22 cellular contexts compared by ENCODE assay signal in the genomic region with DNA sequence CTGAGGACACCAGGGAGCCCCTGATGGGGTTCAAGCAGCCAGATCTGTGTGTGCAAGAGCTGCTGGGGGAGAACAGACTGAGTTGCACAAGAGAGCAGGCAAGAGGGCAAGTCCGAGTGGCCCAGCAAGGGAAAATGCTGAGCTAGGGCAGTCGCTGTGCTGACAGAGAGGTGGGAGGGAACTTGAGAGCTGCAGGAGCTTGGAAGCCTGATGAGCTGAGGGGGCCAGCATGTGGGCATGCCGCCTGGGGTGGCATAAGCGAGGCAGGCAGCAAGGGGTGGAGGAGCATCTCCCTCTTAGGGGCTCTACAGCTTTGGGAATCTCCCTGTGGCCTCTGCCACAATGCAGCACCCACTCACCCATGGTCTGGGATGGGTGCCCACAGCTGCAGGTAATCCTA. TPM values are rescaled to one million over a fixed set of nuclear protein-coding genes. Genes with fewer than 3 reads are reported as not detected.
A peak's percentile ranks its signal among the peaks of the same experiment; 100 is the strongest.
DNase-seq lines count a peak whose midpoint lies in the region; ATAC-seq, FAIRE-seq and TF ChIP-seq lines count a peak whose summit lies in the region.
"Had no signal": no experiment of that assay in that cellular context is flagged by ENCODE, and none has a peak within 500 bp of the region (broad histone marks: within the 10 kb centered on the region; RNA-seq: fewer than 3 reads in every experiment).

No MANE protein-coding gene starts in this region.

- H3K4me1 ChIP-seq in BLaER1 (peaks cover 60% of the 10 kb centered on the region), H9 (ENCODE audit: insufficient read depth, low read length) (peaks cover 20% of the 10 kb centered on the region; the same call in 1 of the 2 replicates), H1 (replicated peaks in 1 of 4; ENCODE audit: control insufficient read depth in 3 of 4, insufficient read depth in 4 of 4, low read length in 3 of 4) (peaks cover 16 to 55% (median 34%) of the 10 kb centered on the region in 4 experiments), neuronal stem cell (ENCODE audit: control insufficient read depth in 2 of 2, insufficient read depth in 1 of 2, low read depth in 1 of 2, low read length in 2 of 2) (peaks cover 12 to 39% of the 10 kb centered on the region in 2 donors)
- H3K4me1 ChIP-seq: BE2C, SJCRH30 had no signal

- no peak overlapping the region for H4K8ac ChIP-seq in H9 (replicated peaks; ENCODE audit: insufficient read length, low read depth, low read length)
- no peak overlapping the region for H4K8ac ChIP-seq in H1 (ENCODE audit: extremely low read depth, insufficient read depth, low read length)
- no peak overlapping the region for H4K8ac ChIP-seq in neuronal stem cell (ENCODE audit: low read depth, low read length)

- no peak for ATAC-seq in GM18868 (IDR thresholded peaks at IDR 0.05; ENCODE audit: unreplicated experiment)
- ATAC-seq: GM12878 had no signal

- peaks cover 45% of the 10 kb centered on the region for H3K27me3 Mint-ChIP-seq in H9 (ENCODE audit: low read depth)

- H3K36me3 Mint-ChIP-seq in H9 (ENCODE audit: insufficient read depth in 1 of 3, low read depth in 3 of 3), result no peaks in the 10 kb centered on the region

- H3K36me3 ChIP-seq in BLaER1, result no peaks in the 10 kb centered on the region
- H3K36me3 ChIP-seq in H1 (ENCODE audit: control insufficient read depth in 2 of 4, insufficient read depth in 4 of 4, low read length in 3 of 4), result no peaks in the 10 kb centered on the region
- H3K36me3 ChIP-seq in neuronal stem cell (replicated peaks in 1 of 2; ENCODE audit: control insufficient read depth in 2 of 2, insufficient read depth in 2 of 2, low read length in 2 of 2), result no peaks in the 10 kb centered on the region
- H3K36me3 ChIP-seq: BE2C, Peyer's patch, SJCRH30 had no signal

- WGBS in H9 (ENCODE audit: extremely low coverage, insufficient read length, low lambda C conversion rate), result no CpG with 5 or more reads among the region's 4 CpGs
- WGBS in H1 (ENCODE audit: extremely low coverage in 1 of 2, insufficient coverage in 1 of 2, insufficient read length in 1 of 2, insufficient replicate concordance in 2 of 2, low coverage in 1 of 2, low lambda C conversion rate in 2 of 2, missing lambda C conversion rate in 1 of 2), 2 experiments, result 41% methylated on average over 4 of the region's 4 CpGs; no CpG with 5 or more reads in 1 of the 2 experiments
- WGBS in neuronal stem cell (ENCODE audit: extremely low coverage in 2 of 2, insufficient read length in 2 of 2, insufficient replicate concordance in 1 of 2), 2 donors, result no CpG with 5 or more reads among the region's 4 CpGs

- peak overlapping the region; percentile 18; the same call in 1 of the 2 replicates for H3K14ac ChIP-seq in H9 (ENCODE audit: insufficient read depth, low read length)
- H3K14ac ChIP-seq in H1 (ENCODE audit: insufficient read length), result no peak overlapping the region
- no peak overlapping the region for H3K14ac ChIP-seq in neuronal stem cell (ENCODE audit: low read length)

- H4K5ac ChIP-seq in H9 (ENCODE audit: insufficient read length, low read depth, low read length), result no peak overlapping the region
- no peak overlapping the region for H4K5ac ChIP-seq in H1 (ENCODE audit: insufficient read length, low read depth, low read length)

- H3K4me3 Mint-ChIP-seq in H9, result no peak overlapping the region
- H3K4me3 Mint-ChIP-seq: CD4-positive, alpha-beta T cell had no signal

- no peak overlapping the region for H2BK20ac ChIP-seq in H9 (ENCODE audit: low read depth, low read length, poor library complexity, severe bottlenecking)
- H2BK20ac ChIP-seq in H1 (ENCODE audit: low read length), result peak overlapping the region; percentile 96; the same call in 1 of the 2 replicates

- H3K79me2 ChIP-seq in H9 (ENCODE audit: insufficient read depth, low read length), result no peaks in the 10 kb centered on the region
- H3K79me2 ChIP-seq in H1 (ENCODE audit: control insufficient read depth in 1 of 2, insufficient read depth in 2 of 2, low read length in 2 of 2), result no peaks in the 10 kb centered on the region

- H3K4ac ChIP-seq in H9 (ENCODE audit: low read depth, low read length) (no peak overlapping the region), H1 (replicated peaks; ENCODE audit: insufficient read length, low read depth, low read length) (no peak overlapping the region), neuronal stem cell (ENCODE audit: low read length) (no peak overlapping the region)

- H3K27me3 ChIP-seq in BLaER1 (no peaks in the 10 kb centered on the region), H9 (ENCODE audit: insufficient read depth, low read length) (peaks cover 1% of the 10 kb centered on the region), H1 (replicated peaks in 1 of 4; ENCODE audit: control insufficient read depth in 3 of 4, extremely low read depth in 1 of 4, insufficient read depth in 3 of 4, low read length in 3 of 4) (peaks cover 0 to 22% (median 15%) of the 10 kb centered on the region in 4 experiments; a peak in 5 of 7 replicates), neuronal stem cell (ENCODE audit: control insufficient read depth in 3 of 3, insufficient read depth in 3 of 3, low read depth in 1 of 3, low read length in 3 of 3) (peaks cover 0 to 13% (median 5%) of the 10 kb centered on the region in 3 experiments)
- H3K27me3 ChIP-seq: Peyer's patch had no signal

- H3K23ac ChIP-seq in H9 (ENCODE audit: insufficient read length, low read depth, low read length), result no peak overlapping the region
- no peak overlapping the region for H3K23ac ChIP-seq in H1 (ENCODE audit: insufficient read length)
- H3K23ac ChIP-seq in neuronal stem cell (ENCODE audit: low read depth, low read length, poor library complexity), result no peak overlapping the region

- H3K4me2 ChIP-seq in BLaER1, result peak overlapping the region; percentile 92
- H3K4me2 ChIP-seq in H9 (ENCODE audit: insufficient read depth, insufficient read length, low read length), result no peak overlapping the region
- H3K4me2 ChIP-seq in H1 (ENCODE audit: insufficient read depth in 1 of 2, low read depth in 2 of 2, low read length in 2 of 2), result no peak overlapping the region
- H3K4me2 ChIP-seq in neuronal stem cell (ENCODE audit: insufficient read depth, low read length, poor library complexity, severe bottlenecking), result no peak overlapping the region
- H3K4me2 ChIP-seq: KMS-11 had no signal

- H4K20me1 ChIP-seq in BLaER1 (no peaks in the 10 kb centered on the region), H9 (ENCODE audit: control insufficient read depth, insufficient read depth, insufficient read length) (no peaks in the 10 kb centered on the region), H1 (replicated peaks in 1 of 2; ENCODE audit: control insufficient read depth in 1 of 2, insufficient read depth in 2 of 2, low read length in 2 of 2) (no peaks in the 10 kb centered on the region)

- H3K4me3 ChIP-seq in BLaER1 (no peak overlapping the region), H1 (ENCODE audit: extremely low read depth in 1 of 4, insufficient read depth in 2 of 4, low read depth in 3 of 4, low read length in 4 of 4) (no peak overlapping the region), neuronal stem cell (ENCODE audit: low read length in 2 of 2) (no peak overlapping the region)
- H3K4me3 ChIP-seq: GM12878, Peyer's patch, SJCRH30 had no signal

- no peak for TF ChIP-seq RAD21 in H1 (IDR thresholded peaks at IDR 0.05 in 1 of 2, conservative IDR thresholded peaks at IDR 0.05 in 1 of 2; ENCODE audit: low read depth in 2 of 2, low read length in 2 of 2)

- H3K18ac ChIP-seq in H9 (ENCODE audit: insufficient read length, low read depth, low read length) (no peak overlapping the region), H1 (ENCODE audit: extremely low read depth, low read length) (no peak overlapping the region), neuronal stem cell (ENCODE audit: low read length) (peak overlapping the region; percentile 67)

- H2BK15ac ChIP-seq in H9 (ENCODE audit: low read depth, low read length) (no peak overlapping the region), H1 (ENCODE audit: low read length) (peak overlapping the region; percentile 81; the same call in 1 of the 2 replicates), neuronal stem cell (ENCODE audit: low read length) (peak overlapping the region; percentile 72)

- CTCF ChIA-PET in H1 (lab: Charles Lee; ENCODE audit: partially characterized antibody), result interaction anchor here (0.8 to 4.3 kb wide), 18 partner anchors 9 to 101 kb away, joined by 3 to 28 read pairs (median 4); no protein-coding TSS in a partner anchor

- H2BK120ac ChIP-seq in H9 (ENCODE audit: low read depth, low read length, poor library complexity, severe bottlenecking), result no peak overlapping the region
- no peak overlapping the region for H2BK120ac ChIP-seq in H1 (replicated peaks; ENCODE audit: low read depth, low read length)
- no peak overlapping the region for H2BK120ac ChIP-seq in neuronal stem cell (ENCODE audit: low read depth, low read length)

- H3K27ac ChIP-seq in BLaER1, result no peak overlapping the region
- no peak overlapping the region for H3K27ac ChIP-seq in H9 (ENCODE audit: insufficient read length, low read depth, low read length)
- no peak overlapping the region for H3K27ac ChIP-seq in H1 (ENCODE audit: low read depth, low read length)
- no peak overlapping the region for H3K27ac ChIP-seq in neuronal stem cell (replicated peaks; ENCODE audit: low read length)
- no peak overlapping the region for H3K27ac ChIP-seq in substantia nigra (ENCODE audit: low read depth, low read length, poor library complexity, severe bottlenecking)
- H3K27ac ChIP-seq: KMS-11, Peyer's patch, SJCRH30 had no signal

- no peak overlapping the region for H4K91ac ChIP-seq in H9 (ENCODE audit: insufficient read length, low read depth, low read length)
- H4K91ac ChIP-seq in H1 (replicated peaks; ENCODE audit: insufficient read length, low read length), result peak overlapping the region; percentile 18
- H4K91ac ChIP-seq in neuronal stem cell (ENCODE audit: low read depth, low read length, poor library complexity), result peak overlapping the region; percentile 26

- TF ChIP-seq POLR2A in H1 (IDR thresholded peaks at IDR 0.05; ENCODE audit: control extremely low read depth in 1 of 2, low read depth in 2 of 2, low read length in 2 of 2), result no peak

- H3K79me1 ChIP-seq in H9 (ENCODE audit: insufficient read depth, low read depth, low read length, poor library complexity, severe bottlenecking), result no peaks in the 10 kb centered on the region
- no peaks in the 10 kb centered on the region for H3K79me1 ChIP-seq in H1 (ENCODE audit: low read depth, low read length)
- H3K79me1 ChIP-seq in neuronal stem cell (ENCODE audit: low read depth, low read length), result no peaks in the 10 kb centered on the region

- H2AK5ac ChIP-seq in H9 (ENCODE audit: insufficient read length, low read length), result no peak overlapping the region
- H2AK5ac ChIP-seq in H1 (ENCODE audit: low read depth, low read length), result no peak overlapping the region
- peak overlapping the region; percentile 10 for H2AK5ac ChIP-seq in neuronal stem cell (ENCODE audit: low read depth, low read length)

- H3K23me2 ChIP-seq in H9 (ENCODE audit: insufficient read length, low read depth, low read length, poor library complexity, severe bottlenecking), result peaks cover 8% of the 10 kb centered on the region
- H3K23me2 ChIP-seq in H1 (ENCODE audit: low read depth, low read length), result peaks cover 10% of the 10 kb centered on the region

- FAIRE-seq in H1 (lab: Jason Lieb, UNC), result no peak
- FAIRE-seq: GM12878 had no signal

- TF ChIP-seq CTCF in H9 (conservative IDR thresholded peaks at IDR 0.05), result no peak
- TF ChIP-seq CTCF in H1 (IDR thresholded peaks at IDR 0.05; ENCODE audit: control extremely low read depth in 1 of 3, insufficient read depth in 1 of 3, low read depth in 1 of 3, low read length in 3 of 3), result no peak

- no peak for TF ChIP-seq EP300 in H1 (IDR thresholded peaks at IDR 0.05; ENCODE audit: borderline replicate concordance in 1 of 2, low read depth in 2 of 2, low read length in 2 of 2)

- no peak overlapping the region for H3T11ph ChIP-seq in H9 (ENCODE audit: low read length)

- peaks cover 65 to 70% of the 10 kb centered on the region in 2 experiments for H3K4me1 Mint-ChIP-seq in H9

- H2AFZ ChIP-seq in H9 (ENCODE audit: low read length) (no peak overlapping the region), H1 (ENCODE audit: low read length) (peak overlapping the region; percentile 36; the same call in 1 of the 2 replicates), neuronal stem cell (ENCODE audit: low read length) (no peak overlapping the region)

- H3K27ac Mint-ChIP-seq in H9, result no peak overlapping the region; a peak in 1 of 7 replicates
- H3K27ac Mint-ChIP-seq: CD4-positive, alpha-beta T cell had no signal

- H3K9me3 Mint-ChIP-seq in H9, result no peaks in the 10 kb centered on the region; a peak in 1 of 5 replicates
- H3K9me3 Mint-ChIP-seq: CD4-positive, alpha-beta T cell had no signal

- H2BK5ac ChIP-seq in H9 (ENCODE audit: insufficient read length, low read length), result no peak overlapping the region
- peak overlapping the region; percentile 41; the same call in 1 of the 2 replicates for H2BK5ac ChIP-seq in H1 (ENCODE audit: low read depth, low read length)
- no peak overlapping the region for H2BK5ac ChIP-seq in neuronal stem cell (ENCODE audit: low read length)

- DNase-seq in H9 (no peak), H1 (ENCODE audit: low read depth in 1 of 2, low spot score in 2 of 2) (no peak), neuronal stem cell (ENCODE audit: low spot score) (no peak), kidney glomerular epithelial cell (lab: John Stamatoyannopoulos, UW) (no peak), substantia nigra (lab: John Stamatoyannopoulos, UW) (no peak)
- DNase-seq: BE2C; Caco-2; CD4-positive, alpha-beta T cell; DMS 273 treated with DMSO at 0.1 percent for 48 hours; DND-41; HCEC 1CT; NCI-H1105; NCI-H146; NCI-H2081 treated with DMSO at 0.1 percent for 48 hours; NCI-H446; NCI-H526; SJCRH30 had no signal

- POLR2A ChIA-PET in H1 (lab: Charles Lee; ENCODE audit: partially characterized antibody), result interaction anchor here (1.0 to 5.0 kb wide), 5 partner anchors 8 to 295 kb away, joined by 3 to 31 read pairs (median 3); no protein-coding TSS in a partner anchor

- H3K9ac ChIP-seq in BLaER1, result no peak overlapping the region
- H3K9ac ChIP-seq in H9 (ENCODE audit: extremely low read depth, insufficient read length, low read length), result no peak overlapping the region
- H3K9ac ChIP-seq in H1 (replicated peaks in 1 of 4; ENCODE audit: extremely low read depth in 1 of 4, low read depth in 3 of 4, low read length in 3 of 4), result no peak overlapping the region
- no peak overlapping the region for H3K9ac ChIP-seq in neuronal stem cell (ENCODE audit: low read depth, low read length, poor library complexity)
- H3K9ac ChIP-seq: KMS-11 had no signal

- H3K9me3 ChIP-seq in BLaER1, result no peaks in the 10 kb centered on the region
- no peaks in the 10 kb centered on the region for H3K9me3 ChIP-seq in H9 (ENCODE audit: control insufficient read depth, low read depth, low read length)
- no peaks in the 10 kb centered on the region for H3K9me3 ChIP-seq in H1 (ENCODE audit: insufficient read depth in 2 of 2, low read depth in 1 of 2, low read length in 1 of 2)
- H3K9me3 ChIP-seq in neuronal stem cell (replicated peaks in 1 of 2; ENCODE audit: control insufficient read depth in 2 of 2, insufficient read depth in 1 of 2, low read depth in 1 of 2, low read length in 2 of 2), result peaks cover 0 to 2% of the 10 kb centered on the region in 2 donors
- H3K9me3 ChIP-seq: BE2C, Caco-2, Peyer's patch, SJCRH30 had no signal

- no peak overlapping the region for H3K56ac ChIP-seq in H9 (ENCODE audit: insufficient read length, low read depth, low read length)
- H3K56ac ChIP-seq in H1 (replicated peaks; ENCODE audit: insufficient read length, low read depth, low read length), result no peak overlapping the region

- H2BK12ac ChIP-seq in H9 (ENCODE audit: insufficient read length, low read depth, low read length) (no peak overlapping the region), H1 (ENCODE audit: low read depth, low read length) (no peak overlapping the region), neuronal stem cell (ENCODE audit: low read length) (no peak overlapping the region)

RNA-seq across cellular contexts. Expression of gene CORO2B, which starts 4.7 kb away (rescaled TPM):
- total RNA-seq in H9 (2021), result 3.1 and 3.2 TPM in 2 replicates
- 3.4 and 4.7 TPM in 2 replicates for total RNA-seq in H1 (2021; fragmentation: NEBNext Ultra II Directional; extraction: Animal tissue kit (Norgen Biotek cat#: 25700))
- polyA plus RNA-seq in H1 (2011; rRNA removed), result 6.1 and 6.7 TPM in 2 replicates
- polyA plus RNA-seq in H1 (2011; cell fraction: cytosol; rRNA removed), result 3.5 TPM
- 5.4 TPM for polyA plus RNA-seq in H1 (2011; cell fraction: nucleus; rRNA removed)
- 3.8 to 5.5 TPM (median 4.8 TPM) in 4 replicates for polyA plus RNA-seq in H1 (2012, experiment 1 of 2)
- polyA plus RNA-seq in H1 (2012, experiment 2 of 2), result 3.7 TPM
- polyA plus RNA-seq in H1 (2013, experiment 1 of 2), result 2.4 TPM
- polyA plus RNA-seq in H1 (2013, experiment 2 of 2), result 2.2 TPM
- polyA minus RNA-seq in H1 (2011; rRNA and poly(A)+ RNA removed), result 4.0 TPM in 2 replicates
- 2.9 TPM for polyA minus RNA-seq in H1 (2011; cell fraction: cytosol; rRNA and poly(A)+ RNA removed)
- 2.2 TPM for polyA minus RNA-seq in H1 (2011; cell fraction: nucleus; rRNA and poly(A)+ RNA removed)
- 6.9 TPM for polyA plus RNA-seq in neuronal stem cell (2013, experiment 1 of 2)
- 6.8 TPM for polyA plus RNA-seq in neuronal stem cell (2013, experiment 2 of 2)
- total RNA-seq: CD4-positive, alpha-beta T cell; SJCRH30 had no signal
